In genomic region chr22:32880906-32881596, GRCh38 we compare ENCODE assay signal across 8 cellular contexts.
DNase-seq lines count a peak whose midpoint lies in the region; ATAC-seq and TF ChIP-seq lines count a peak whose summit lies in the region.

No MANE protein-coding gene starts in this region.

- H3K27ac ChIP-seq in psoas muscle (no peak overlapping the region), vagina (no peak overlapping the region)

- TF ChIP-seq POLR2A in vagina (IDR thresholded peaks at IDR 0.05), result no peak

- ATAC-seq in psoas muscle (peak; percentile 34 to 93 (median 38)), GM21515 (IDR thresholded peaks at IDR 0.05; ENCODE audit: unreplicated experiment) (no peak)

- peaks cover 0 to 4% (median 3%) of the 10 kb centered on the region in 3 donors for H3K27me3 ChIP-seq in psoas muscle (ENCODE audit: insufficient read depth in 3 of 3, low read length in 2 of 3)
- H3K27me3 ChIP-seq in vagina, result no peaks in the 10 kb centered on the region

- WGBS in psoas muscle, 3 donors, result 22 to 31% (median 27%) methylated on average over 20 of the region's 20 CpGs

- H3K4me1 ChIP-seq in psoas muscle (no peaks in the 10 kb centered on the region), vagina (peaks cover 11% of the 10 kb centered on the region)

- H3K9me3 ChIP-seq in psoas muscle (no peaks in the 10 kb centered on the region), vagina (no peaks in the 10 kb centered on the region)

- H3K4me3 ChIP-seq in foreskin fibroblast (ENCODE audit: low read depth in 1 of 2, low read length in 2 of 2) (no peak overlapping the region), psoas muscle (no peak overlapping the region), vagina (no peak overlapping the region)

- H3K36me3 ChIP-seq in psoas muscle (ENCODE audit: insufficient read depth in 1 of 2, low read depth in 1 of 2) (no peaks in the 10 kb centered on the region), vagina (no peaks in the 10 kb centered on the region)

- intact Hi-C loops in psoas muscle (cut with DNase I), result no loop called here
- intact Hi-C loops in vagina (cut with DNase I), result loop anchor here (1.0 kb wide), 1 partner anchor 29 kb away; no protein-coding TSS in a partner anchor

- TF ChIP-seq CTCF in foreskin fibroblast (IDR thresholded peaks at IDR 0.05; ENCODE audit: low read depth, low read length), result no peak
- TF ChIP-seq CTCF in psoas muscle (IDR thresholded peaks at IDR 0.05), result no peak
- no peak for TF ChIP-seq CTCF in vagina (IDR thresholded peaks at IDR 0.05)

- DNase-seq in GDM1 (lab: John Stamatoyannopoulos, UW), result peak; percentile 86
- DNase-seq in RPMI8226, result peak; percentile 14
- peak; percentile 26 to 71 for DNase-seq in foreskin fibroblast
- peak; percentile 60 to 70 for DNase-seq in psoas muscle
- no peak for DNase-seq in vagina (ENCODE audit: extremely low spot score in 2 of 2)
- no peak for DNase-seq in glomerular visceral epithelial cell (ENCODE audit: extremely low spot score)
- no peak for DNase-seq in RKO (ENCODE audit: low spot score)

Comparison
In these comparisons a context has a peak if more than half of its experiments do, and no peak if none do; other contexts are left out.
1. DNase-seq: peak in GDM1 (single experiment), RPMI8226 (single experiment), foreskin fibroblast (2 of 2) and psoas muscle (2 of 2); none in vagina (0 of 2), glomerular visceral epithelial cell (single experiment) and RKO (single experiment).